In the genomic region with DNA sequence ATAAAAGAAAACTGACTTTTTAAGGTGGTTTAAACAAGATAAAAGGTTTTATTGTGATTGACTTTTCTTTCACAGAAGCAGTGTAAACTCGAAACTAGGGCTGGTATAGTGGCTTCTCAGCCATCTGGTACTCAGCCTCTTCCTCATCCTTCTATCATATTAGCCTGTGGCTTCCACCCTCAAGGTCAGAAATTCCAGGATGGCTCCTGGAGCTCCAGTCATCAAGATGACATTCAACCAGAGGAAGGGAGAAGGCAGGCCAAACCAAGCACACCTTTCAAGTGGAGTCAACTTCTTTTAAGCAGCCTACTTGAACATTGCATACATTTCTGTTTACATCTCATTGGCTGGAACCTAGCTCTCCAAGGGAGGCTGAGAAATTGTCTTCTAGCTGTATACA, we compare ENCODE assay signal across 9 cellular contexts. TPM values are rescaled to one million over a fixed set of nuclear protein-coding genes. Genes with fewer than 3 reads are reported as not detected.
DNase-seq lines count a peak whose midpoint lies in the region; ATAC-seq and TF ChIP-seq lines count a peak whose summit lies in the region.
"Had no signal": no experiment of that assay in that cellular context is flagged by ENCODE, and none has a peak within 500 bp of the region (broad histone marks: within the 10 kb centered on the region; RNA-seq: fewer than 3 reads in every experiment).

No MANE protein-coding gene starts in this region.

- H3K27me3 ChIP-seq in left ventricle myocardium inferior (ENCODE audit: low read depth) (no peaks in the 10 kb centered on the region), uterus (no peaks in the 10 kb centered on the region), spleen (replicated peaks in 1 of 7) (no peaks in the 10 kb centered on the region)

- ATAC-seq in left cardiac atrium (no peak), HG02642 (IDR thresholded peaks at IDR 0.05; ENCODE audit: poor library complexity, unreplicated experiment) (no peak), HG02798 (IDR thresholded peaks at IDR 0.05; ENCODE audit: poor library complexity, unreplicated experiment) (no peak)

- TF ChIP-seq CTCF in left ventricle myocardium inferior (IDR thresholded peaks at IDR 0.05; ENCODE audit: borderline replicate concordance) (no peak), nephron (IDR thresholded peaks at IDR 0.05; ENCODE audit: unreplicated experiment in 3 of 3) (no peak), uterus (IDR thresholded peaks at IDR 0.05) (no peak), spleen (IDR thresholded peaks at IDR 0.05 in 8 of 11, conservative IDR thresholded peaks at IDR 0.05 in 3 of 11) (no peak)

- peaks cover 2% of the 10 kb centered on the region for H3K36me3 Mint-ChIP-seq in nephron (ENCODE audit: low read depth)

- intact Hi-C loops in left ventricle myocardium inferior (cut with micrococcal nuclease) (loop anchor here (10.0 kb wide), 1 partner anchor 274 kb away; no protein-coding TSS in a partner anchor), left cardiac atrium (cut with DNase I) (loop anchor here in 1 of 2 donors (10.0 kb wide), 1 partner anchor 114 kb away; no protein-coding TSS in a partner anchor), uterus (cut with DNase I; ENCODE audit: low total_unique reads) (no loop called here), spleen (cut with DNase I; ENCODE audit: low total_unique reads) (loop anchor here (10.0 kb wide), 1 partner anchor 114 kb away; no protein-coding TSS in a partner anchor)

- H3K36me3 ChIP-seq in left ventricle myocardium inferior, result no peaks in the 10 kb centered on the region
- no peaks in the 10 kb centered on the region for H3K36me3 ChIP-seq in uterus
- H3K36me3 ChIP-seq in spleen, result no peaks in the 10 kb centered on the region

- 74 to 92% (median 83%) methylated on average over 1 of the region's 1 CpG for WGBS in spleen, 5 donors

- no peak for TF ChIP-seq POLR2A in uterus (IDR thresholded peaks at IDR 0.05)
- TF ChIP-seq POLR2A in spleen (IDR thresholded peaks at IDR 0.05), result no peak

- peaks cover 61% of the 10 kb centered on the region for H3K4me1 ChIP-seq in left ventricle myocardium inferior
- peaks cover 7 to 11% of the 10 kb centered on the region in 2 donors for H3K4me1 ChIP-seq in uterus
- peaks cover 23 to 57% (median 48%) of the 10 kb centered on the region in 6 donors for H3K4me1 ChIP-seq in spleen

- no peak overlapping the region for H3K4me3 ChIP-seq in left ventricle myocardium inferior
- H3K4me3 ChIP-seq in uterus, result no peak overlapping the region
- no peak overlapping the region for H3K4me3 ChIP-seq in spleen

- H3K27me3 Mint-ChIP-seq in nephron (ENCODE audit: low read depth), result peaks cover 2% of the 10 kb centered on the region
- H3K27me3 Mint-ChIP-seq: progenitor cell of endocrine pancreas had no signal

- H3K4me1 Mint-ChIP-seq in nephron, result peaks cover 36% of the 10 kb centered on the region

- H3K9me3 Mint-ChIP-seq in nephron, result no peaks in the 10 kb centered on the region

- H3K9me3 ChIP-seq in left ventricle myocardium inferior (replicated peaks), result no peaks in the 10 kb centered on the region
- H3K9me3 ChIP-seq in uterus, result no peaks in the 10 kb centered on the region
- no peaks in the 10 kb centered on the region for H3K9me3 ChIP-seq in spleen

- peak overlapping the region; percentile 94 for H3K27ac ChIP-seq in left ventricle myocardium inferior (replicated peaks)
- peak overlapping the region; percentile 76 for H3K27ac ChIP-seq in cingulate gyrus (ENCODE audit: low read depth, low read length)
- peak overlapping the region; percentile 94 for H3K27ac ChIP-seq in uterus
- peak overlapping the region in 3 of 8 donors; percentile 28 to 95 (median 90) for H3K27ac ChIP-seq in spleen

- H3K4me3 Mint-ChIP-seq in nephron, result peak overlapping the region in 2 of 3 experiments; percentile 63 to 64

- peak overlapping the region in 2 of 3 experiments; percentile 7 to 32 for H3K27ac Mint-ChIP-seq in nephron

- no peak for DNase-seq in left ventricle myocardium inferior
- no peak for DNase-seq in left cardiac atrium
- DNase-seq in uterus, result no peak
- no peak for DNase-seq in spleen

RNA-seq across cellular contexts. Expression of a gene that starts 1.3 kb away (rescaled TPM):
- total RNA-seq in left ventricle myocardium inferior, result 13.5 TPM
- total RNA-seq in left cardiac atrium, result 10 to 100 TPM; 17.3 to 19.4 TPM
- total RNA-seq in uterus, result 10 to 100 TPM; 23.6 to 48.7 (median 27.7) TPM
- total RNA-seq in spleen, result 10 to 100 TPM; 25.4 to 39.8 (median 29.1) TPM
- 10 to 100 TPM in 2 of 3 donors, 1 to 10 TPM in 1; 8.5 to 13.1 (median 10.3) TPM for polyA plus RNA-seq in spleen

RNA-seq across cellular contexts. Expression of a gene that starts 9.8 kb away (rescaled TPM):
- total RNA-seq in left ventricle myocardium inferior (5.5 TPM), left cardiac atrium (10 to 100 TPM in 1 of 2 donors, 1 to 10 TPM in 1; 9.2 to 19.5 TPM), uterus (10 to 100 TPM; 10.1 to 22.4 (median 17.8) TPM), spleen (10 to 100 TPM; 22.7 to 53.3 (median 32.3) TPM)
- 10 to 100 TPM in 1 of 3 donors, 1 to 10 TPM in 2; 6.2 to 14.1 (median 8.1) TPM for polyA plus RNA-seq in spleen
